26 cellular contexts compared by ENCODE assay signal in genomic region chr6:169640983-169641382, GRCh38.
"Had no signal": no experiment of that assay in that cellular context is flagged by ENCODE, and none has a peak within 500 bp of the region (broad histone marks: within the 10 kb centered on the region; RNA-seq: fewer than 3 reads in every experiment).

No MANE protein-coding gene starts in this region.

- H3K9me3 ChIP-seq: Peyer's patch, SJSA1 had no signal

- ATAC-seq: activated T-cell treated with anti-CD3 and anti-CD28 coated beads, Interleukin-2, amount 50 U/mL, for 4 hours; SK-N-SH treated with all-trans-retinoic acid at 6 μM for 48 hours had no signal

- H3K27ac ChIP-seq: brain microvascular endothelial cell, cardiac muscle cell, Peyer's patch, RWPE1, SJSA1 had no signal

- H3K4me3 Mint-ChIP-seq: activated naive CD4-positive, alpha-beta T cell treated with anti-CD3 and anti-CD28 coated beads for 36 hours; activated naive CD8-positive, alpha-beta T cell; activated T-cell treated with anti-CD3 and anti-CD28 coated beads, Interleukin-2, amount 50 U/mL, for 4 hours; T-helper 1 cell treated with Interleukin-12 subunit alpha and Interleukin-12 subunit beta and Interleukin-4 antibody, amounts not matched to agents 30 μg/mL and 1 μg/mL, for 36 hours had no signal

- DNase-seq: activated CD4-positive, alpha-beta T cell treated with anti-CD3 and anti-CD28 coated beads for 48 hours; activated CD4-positive, alpha-beta T cell treated with anti-CD3 and anti-CD28 coated beads, Interleukin-2, amount 50 U/mL, for 4 hours; activated CD4-positive, CD25-positive, alpha-beta regulatory T cell treated with anti-CD3 and anti-CD28 coated beads, Interleukin-2, amount 50 U/mL, for 72 hours; activated gamma-delta T cell; activated naive CD4-positive, alpha-beta T cell treated with anti-CD3 and anti-CD28 coated beads for 36 hours; activated T-cell treated with anti-CD3 and anti-CD28 coated beads, Interleukin-2, amount 50 U/mL, for 4 hours; brain microvascular endothelial cell; MG63; MV-4-11; NCI-H1092 treated with DMSO at 0.1 percent for 48 hours; NCI-H1417 treated with DMSO at 0.1 percent for 48 hours; NCI-H1694; NCI-H2029; NCI-H345; NCI-H510A; NCI-H69; NK-92 treated with Interleukin-12 subunit alpha and Interleukin-12 subunit beta, amount 100 ng/mL, for 24 hours; OCI-M1; Peyer's patch; SHP77 had no signal

- H3K36me3 ChIP-seq: cardiac muscle cell had no signal

- H3K4me3 ChIP-seq: cardiac muscle cell, MG63, Peyer's patch, SJSA1 had no signal

- H3K27ac Mint-ChIP-seq: activated naive CD4-positive, alpha-beta T cell treated with anti-CD3 and anti-CD28 coated beads for 36 hours; activated naive CD8-positive, alpha-beta T cell; T-helper 1 cell treated with Interleukin-12 subunit alpha and Interleukin-12 subunit beta and Interleukin-4 antibody, amounts not matched to agents 30 μg/mL and 1 μg/mL, for 36 hours had no signal

- H3K9me3 Mint-ChIP-seq: activated naive CD4-positive, alpha-beta T cell treated with anti-CD3 and anti-CD28 coated beads for 36 hours; activated T-cell treated with anti-CD3 and anti-CD28 coated beads, Interleukin-2, amount 50 U/mL, for 4 hours; T-helper 1 cell treated with Interleukin-12 subunit alpha and Interleukin-12 subunit beta and Interleukin-4 antibody, amounts not matched to agents 30 μg/mL and 1 μg/mL, for 36 hours had no signal

- H3K4me1 ChIP-seq: Peyer's patch, SJSA1 had no signal

- H3K27me3 ChIP-seq: brain microvascular endothelial cell, cardiac muscle cell, MG63, Peyer's patch, SJSA1 had no signal

- H3K27me3 Mint-ChIP-seq: activated naive CD8-positive, alpha-beta T cell had no signal
